8 cellular contexts compared by ENCODE assay signal in genomic region chr22:37953062-37953436, GRCh38. TPM values are rescaled to one million over a fixed set of nuclear protein-coding genes. Genes with fewer than 3 reads are reported as not detected.
A peak's percentile ranks its signal among the peaks of the same experiment; 100 is the strongest.
DNase-seq lines count a peak whose midpoint lies in the region; ATAC-seq, FAIRE-seq and TF ChIP-seq lines count a peak whose summit lies in the region.

No MANE protein-coding gene starts in this region.

- no peaks in the 10 kb centered on the region for H3K9me3 ChIP-seq in A549
- no peaks in the 10 kb centered on the region for H3K9me3 ChIP-seq in esophagus muscularis mucosa
- no peaks in the 10 kb centered on the region for H3K9me3 ChIP-seq in osteoblast (ENCODE audit: low read depth, low read length)

- H3K4me3 ChIP-seq in A549 (peak overlapping the region; percentile 79), esophagus muscularis mucosa (peak overlapping the region; percentile 83 to 95 (median 86)), osteoblast (ENCODE audit: insufficient read depth, low read length) (peak overlapping the region; percentile 100)

- no peak for TF ChIP-seq CTCF in A549 (IDR thresholded peaks at IDR 0.05)
- no peak for TF ChIP-seq CTCF in esophagus muscularis mucosa (IDR thresholded peaks at IDR 0.05)
- TF ChIP-seq CTCF in osteoblast (IDR thresholded peaks at IDR 0.05; ENCODE audit: extremely low read depth, low read depth, low read length), result no peak

- WGBS in A549 (ENCODE audit: missing lambda C conversion rate), result 5% methylated on average over 7 of the region's 13 CpGs
- 3% methylated on average over 12 of the region's 13 CpGs for WGBS in esophagus muscularis mucosa

- peaks cover 15 to 22% (median 18%) of the 10 kb centered on the region in 4 donors for H3K36me3 ChIP-seq in esophagus muscularis mucosa
- H3K36me3 ChIP-seq in osteoblast (ENCODE audit: insufficient read depth, low read length), result peaks cover 16% of the 10 kb centered on the region

- H3K4me2 ChIP-seq in A549 (peak overlapping the region; percentile 97), osteoblast (ENCODE audit: insufficient read depth, low read length) (peak overlapping the region; percentile 93)

- ATAC-seq in A549, result peak; percentile 76 to 84
- ATAC-seq in GM21381 (IDR thresholded peaks at IDR 0.05; ENCODE audit: unreplicated experiment), result peak; percentile 9

- FAIRE-seq in A549 (lab: Jason Lieb, UNC), result no peak

- no peak for TF ChIP-seq RAD21 in A549 (conservative IDR thresholded peaks at IDR 0.05 in 1 of 2, IDR thresholded peaks at IDR 0.05 in 1 of 2)

- TF ChIP-seq EP300 in A549 (IDR thresholded peaks at IDR 0.05) (no peak), esophagus muscularis mucosa (IDR thresholded peaks at IDR 0.05) (no peak)

- H3K27ac ChIP-seq in A549, result peak overlapping the region; percentile 87 to 99
- H3K27ac ChIP-seq in esophagus muscularis mucosa (replicated peaks in 1 of 4), result peak overlapping the region; percentile 75 to 87 (median 80)
- H3K27ac ChIP-seq in osteoblast (ENCODE audit: low read depth, low read length), result peak overlapping the region; percentile 76

- H3K27me3 ChIP-seq in esophagus muscularis mucosa (no peaks in the 10 kb centered on the region), osteoblast (ENCODE audit: insufficient read depth, low read length) (no peaks in the 10 kb centered on the region)

- intact Hi-C loops in esophagus muscularis mucosa (cut with DNase I), result no loop called here

- peak in 1 of 2 experiments; percentile 16 for DNase-seq in A549 (ENCODE audit: low read depth in 1 of 2, low spot score in 1 of 2)
- peak; percentile 30 for DNase-seq in RKO (ENCODE audit: low spot score)
- no peak for DNase-seq in esophagus muscularis mucosa (ENCODE audit: extremely low spot score)
- DNase-seq in osteoblast (ENCODE audit: insufficient read length, low spot score, missing footprints), result no peak
- no peak for DNase-seq in NCI-H1048 (lab: John Stamatoyannopoulos, UW)
- no peak for DNase-seq in SW 1271 (lab: John Stamatoyannopoulos, UW)
- DNase-seq in NCI-H510A treated with DMSO at 0.1 percent for 48 hours (lab: John Stamatoyannopoulos, UW), result no peak

- H3K79me2 ChIP-seq in osteoblast (ENCODE audit: insufficient read depth, low read length), result peaks cover 35% of the 10 kb centered on the region

- H3K4me1 ChIP-seq in A549, result peaks cover 7% of the 10 kb centered on the region; the same call in 2 of the 3 replicates
- H3K4me1 ChIP-seq in esophagus muscularis mucosa, result peaks cover 15 to 45% (median 28%) of the 10 kb centered on the region in 4 donors
- H3K4me1 ChIP-seq in osteoblast (ENCODE audit: insufficient read depth, low read length), result peaks cover 15% of the 10 kb centered on the region

- POLR2A ChIA-PET in A549 (lab: Yijun Ruan, JAX), result interaction anchor here (0.7 to 1.2 kb wide), 3 partner anchors 47 to 145 kb away, joined by 3 to 7 read pairs (median 5); partner anchors contain the start of genes GCAT and MICALL1

- H4K20me1 ChIP-seq in osteoblast (ENCODE audit: insufficient read depth, low read length), result peaks cover 6% of the 10 kb centered on the region

- CTCF ChIA-PET in A549 (lab: Yijun Ruan, JAX), result interaction anchor here (1.0 to 1.3 kb wide), 2 partner anchors 13 to 99 kb away, joined by 4 read pairs; no protein-coding TSS in a partner anchor

- H2AFZ ChIP-seq in osteoblast (ENCODE audit: low read length), result peak overlapping the region; percentile 87

- TF ChIP-seq POLR2A in A549 (IDR thresholded peaks at IDR 0.05; ENCODE audit: low read length), result no peak
- TF ChIP-seq POLR2A in esophagus muscularis mucosa (IDR thresholded peaks at IDR 0.05; ENCODE audit: low read depth), result no peak

TF ChIP-seq in A549, 52 proteins besides CTCF, POLR2A, EP300 and RAD21:
- TF ChIP-seq NR3C1 (IDR thresholded peaks at IDR 0.05) (no peak), CBX8 (IDR thresholded peaks at IDR 0.05) (no peak), EHMT2 (IDR thresholded peaks at IDR 0.05; ENCODE audit: low read depth) (no peak), ZC3H11A (IDR thresholded peaks at IDR 0.05) (no peak), MAX (IDR thresholded peaks at IDR 0.05) (no peak), ESRRA (IDR thresholded peaks at IDR 0.05; ENCODE audit: borderline replicate concordance, low read length) (no peak), KDM1A (IDR thresholded peaks at IDR 0.05; ENCODE audit: low read depth) (no peak)

RNA-seq across cellular contexts. Expression of gene C22orf23, which starts 0.4 kb away (rescaled TPM):
- polyA plus RNA-seq in A549 (2011; rRNA removed) (0.49 and 0.52 TPM in 2 replicates), A549 (2017; fragmentation: RNase III; extraction: RNeasy Plus Mini Kit Qiagen cat#74134 plus additional on column Dnase treatment) (0.26 to 0.37 TPM (median 0.26 TPM) in 3 replicates)
- 0.28 and 0.35 TPM in 2 replicates for polyA plus RNA-seq in A549 (2012; cell fraction: cytosol; rRNA removed)
- polyA plus RNA-seq in A549 (2012; cell fraction: nucleus; rRNA removed), result 0.23 and 0.71 TPM in 2 replicates
- 0.33 and 0.49 TPM in 2 replicates for polyA minus RNA-seq in A549 (2011; rRNA and poly(A)+ RNA removed)
- total RNA-seq in esophagus muscularis mucosa (not detected), osteoblast (0.29 and 0.72 TPM in 2 replicates)

RNA-seq across cellular contexts. Expression of gene POLR2F, which starts 0.5 kb away (rescaled TPM):
- polyA plus RNA-seq in A549 (2011; rRNA removed) (59.1 and 90.0 TPM in 2 replicates), A549 (2017; fragmentation: RNase III; extraction: RNeasy Plus Mini Kit Qiagen cat#74134 plus additional on column Dnase treatment) (180 to 194 TPM (median 183 TPM) in 3 replicates)
- polyA plus RNA-seq in A549 (2012; cell fraction: cytosol; rRNA removed), result 193 and 287 TPM in 2 replicates
- polyA plus RNA-seq in A549 (2012; cell fraction: nucleus; rRNA removed), result 77.2 and 81.6 TPM in 2 replicates
- 20.3 and 21.3 TPM in 2 replicates for polyA minus RNA-seq in A549 (2011; rRNA and poly(A)+ RNA removed)
- total RNA-seq in esophagus muscularis mucosa (10 to 100 TPM; 45.7 to 93.0 (median 72.1) TPM), osteoblast (14.8 and 18.6 TPM in 2 replicates)

RNA-seq across cellular contexts. Expression of gene SOX10, which starts 31.3 kb away (rescaled TPM):
- polyA plus RNA-seq in A549 (2011; rRNA removed) (not detected in 2 replicates), A549 (2017; fragmentation: RNase III; extraction: RNeasy Plus Mini Kit Qiagen cat#74134 plus additional on column Dnase treatment) (not detected in 3 replicates)
- polyA plus RNA-seq in A549 (2012; cell fraction: cytosol; rRNA removed), result not detected in 2 replicates
- polyA plus RNA-seq in A549 (2012; cell fraction: nucleus; rRNA removed), result not detected in 2 replicates
- not detected in 2 replicates for polyA minus RNA-seq in A549 (2011; rRNA and poly(A)+ RNA removed)
- total RNA-seq in esophagus muscularis mucosa (10 to 100 TPM; 10.3 to 29.5 (median 17.7) TPM), osteoblast (not detected in 2 replicates)

RNA-seq across cellular contexts. Expression of gene MICALL1, which starts 47.0 kb away (rescaled TPM):
- polyA plus RNA-seq in A549 (2011; rRNA removed) (10.4 and 11.1 TPM in 2 replicates), A549 (2017; fragmentation: RNase III; extraction: RNeasy Plus Mini Kit Qiagen cat#74134 plus additional on column Dnase treatment) (16.1 to 19.0 TPM (median 18.6 TPM) in 3 replicates)
- 8.1 and 13.2 TPM in 2 replicates for polyA plus RNA-seq in A549 (2012; cell fraction: cytosol; rRNA removed)
- 18.0 and 23.4 TPM in 2 replicates for polyA plus RNA-seq in A549 (2012; cell fraction: nucleus; rRNA removed)
- polyA minus RNA-seq in A549 (2011; rRNA and poly(A)+ RNA removed), result 18.0 and 19.1 TPM in 2 replicates
- total RNA-seq in esophagus muscularis mucosa (100 to 1,000 TPM in 1 of 4 donors, 10 to 100 TPM in 3; 51.2 to 136 (median 71.2) TPM), osteoblast (29.5 and 36.9 TPM in 2 replicates)

Comparison
In these comparisons a context has a peak if more than half of its experiments do, and no peak if none do; other contexts are left out.
1. RNA of gene SOX10, which starts 31.3 kb away (total RNA-seq): 10.3 to 29.5 TPM in esophagus muscularis mucosa; not detected in osteoblast; every median in the first group is over 10 times any median in the second.
2. Peak in every context shown above with its lines, with median percentiles within 50 percentile points of each other: H3K27ac ChIP-seq and H3K4me3 ChIP-seq.